Comparison of ENCODE assay signal across 7 cellular contexts in the genomic region with DNA sequence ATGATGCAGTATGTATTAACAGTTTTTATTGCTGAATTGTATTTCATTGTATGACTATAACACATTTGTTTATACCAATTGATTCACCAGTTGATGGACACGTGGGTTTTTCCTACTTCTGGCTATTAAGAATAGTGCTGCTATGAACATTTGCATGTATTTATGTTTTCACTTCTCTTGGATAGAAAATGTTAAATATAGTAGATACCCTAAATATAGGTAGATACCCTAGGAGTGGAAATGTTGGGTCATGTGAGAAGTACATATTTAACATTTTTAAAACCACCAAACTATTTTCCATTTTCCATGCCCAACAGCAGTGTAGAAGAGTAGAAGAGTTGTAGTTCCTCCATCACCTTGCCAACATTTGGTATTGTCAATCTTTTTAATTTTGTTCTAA.
"Had no signal": no experiment of that assay in that cellular context is flagged by ENCODE, and none has a peak within 500 bp of the region (broad histone marks: within the 10 kb centered on the region; RNA-seq: fewer than 3 reads in every experiment).

No MANE protein-coding gene starts in this region.

- H3K4me3 ChIP-seq: K562 had no signal

- ATAC-seq: HepG2, K562 had no signal

- H3K27ac ChIP-seq: HL-60 had no signal

- FAIRE-seq: HepG2, HTR-8/SVneo, K562 had no signal

- H3K27me3 Mint-ChIP-seq: IgD-negative memory B cell had no signal

- H3K27ac Mint-ChIP-seq: IgD-negative memory B cell had no signal

- H3K4me3 Mint-ChIP-seq: IgD-negative memory B cell had no signal

- DNase-seq: IMR-90, KBM-7 had no signal

- H3K9me3 Mint-ChIP-seq: IgD-negative memory B cell had no signal
